15 cellular contexts compared by ENCODE assay signal in the genomic region with DNA sequence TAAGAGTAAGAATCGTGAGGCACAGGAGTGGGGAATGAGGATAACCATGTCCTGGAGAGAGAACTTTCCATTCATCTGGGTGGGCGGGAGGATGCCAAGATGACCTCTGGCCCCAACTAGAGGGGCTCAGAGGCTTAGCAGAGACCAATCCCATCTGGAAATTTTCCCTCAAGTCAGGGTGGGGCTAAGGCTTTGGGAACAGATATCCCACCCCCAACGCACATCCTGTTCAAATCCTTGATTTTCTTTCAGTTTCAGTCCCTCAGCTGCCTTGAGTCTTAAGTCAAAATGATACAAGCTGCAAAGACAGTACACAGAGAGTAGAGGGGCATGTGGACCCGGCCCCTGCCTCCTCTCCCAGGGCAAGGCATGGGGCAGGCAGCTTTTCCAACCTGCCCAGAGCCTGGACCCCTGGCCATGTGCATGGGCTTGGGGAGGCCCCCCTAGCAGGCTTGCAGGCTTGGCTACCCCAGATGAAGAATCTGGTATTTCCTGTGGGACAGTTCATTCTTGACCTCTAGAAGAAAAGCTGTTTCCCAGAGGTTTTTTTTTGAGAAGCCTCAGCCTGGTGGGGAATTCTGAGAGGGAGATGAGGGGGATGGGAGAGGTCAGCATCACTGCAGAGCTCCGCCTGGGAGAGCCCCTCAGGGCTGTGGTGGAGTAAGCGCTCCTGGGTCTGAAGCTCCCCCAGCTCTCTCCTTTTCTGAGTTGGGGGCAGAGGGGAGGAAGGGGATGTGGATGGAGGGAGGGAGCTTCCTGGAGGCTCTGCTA.
DNase-seq lines count a peak whose midpoint lies in the region; ATAC-seq and TF ChIP-seq lines count a peak whose summit lies in the region.
"Had no signal": no experiment of that assay in that cellular context is flagged by ENCODE, and none has a peak within 500 bp of the region (broad histone marks: within the 10 kb centered on the region; RNA-seq: fewer than 3 reads in every experiment).

No MANE protein-coding gene starts in this region.

- no peak overlapping the region for H3K56ac ChIP-seq in IMR-90 (ENCODE audit: extremely low read depth, insufficient read depth, low read length)

- peak overlapping the region; percentile 68 for H2BK5ac ChIP-seq in IMR-90 (ENCODE audit: low read depth, low read length, poor library complexity, severe bottlenecking)

- peaks cover 7% of the 10 kb centered on the region; the same call in 1 of the 2 replicates for H4K20me1 ChIP-seq in IMR-90 (ENCODE audit: insufficient read depth, low read length)

- no peak for TF ChIP-seq RAD21 in IMR-90 (IDR thresholded peaks at IDR 0.05; ENCODE audit: low read length)

- 60% methylated on average over 2 of the region's 6 CpGs; no CpG with 5 or more reads in 1 of the 2 experiments for WGBS in IMR-90 (ENCODE audit: extremely low coverage in 2 of 2, insufficient read length in 1 of 2), 2 experiments

- dilution Hi-C loops in IMR-90 (cut with HindIII; ENCODE audit: low sequenced_read_pairs, unreplicated experiment): no loop called here

- peak overlapping the region; percentile 93 for H2BK120ac ChIP-seq in IMR-90 (ENCODE audit: low read depth, low read length)

- H4K8ac ChIP-seq in IMR-90 (ENCODE audit: low read depth in 2 of 2, low read length in 2 of 2): peak overlapping the region; percentile 67 to 70; a peak in 3 of 4 replicates

- POLR2A ChIA-PET in IMR-90 (lab: Charles Lee; ENCODE audit: unreplicated experiment) (no interaction called here), GM10248 (lab: Yijun Ruan, JAX) (no interaction called here), MCF 10A (lab: Yijun Ruan, JAX) (no interaction called here)

- H2AK5ac ChIP-seq in IMR-90 (ENCODE audit: low read depth, low read length): peak overlapping the region; percentile 79

- H3K27me3 ChIP-seq in IMR-90 (ENCODE audit: control insufficient read depth, insufficient read depth, low read length): no peaks in the 10 kb centered on the region
- H3K27me3 ChIP-seq in muscle layer of colon (ENCODE audit: control insufficient read depth in 1 of 2, insufficient read depth in 2 of 2, low read length in 2 of 2): no peaks in the 10 kb centered on the region
- no peaks in the 10 kb centered on the region for H3K27me3 ChIP-seq in thoracic aorta (replicated peaks; ENCODE audit: insufficient read depth)
- H3K27me3 ChIP-seq: dorsolateral prefrontal cortex had no signal

- ATAC-seq in IMR-90 (ENCODE audit: low read depth) (peak; percentile 6), thoracic aorta (ENCODE audit: insufficient number of reproducible peaks, low FRiP score, low read depth) (no peak), GM21825 (IDR thresholded peaks at IDR 0.05; ENCODE audit: unreplicated experiment) (no peak)
- ATAC-seq: activated CD8-positive, alpha-beta memory T cell treated with anti-CD3 and anti-CD28 coated beads, Interleukin-2, amount 10 ng/mL, durations not matched to agents 7 days and 5 days; CD8-positive, alpha-beta T cell had no signal

- H3K9ac ChIP-seq in IMR-90 (ENCODE audit: low read depth, low read length): no peak overlapping the region; the same call in 1 of the 2 replicates
- peak overlapping the region; percentile 9 for H3K9ac ChIP-seq in muscle layer of colon (ENCODE audit: low read length)

- peak overlapping the region; percentile 27; the same call in 1 of the 2 replicates for H4K5ac ChIP-seq in IMR-90 (ENCODE audit: low read depth, low read length)

- no peak overlapping the region; the same call in 1 of the 2 replicates for H3K4me2 ChIP-seq in IMR-90 (ENCODE audit: low read depth, low read length)

- intact Hi-C loops in IMR-90 (cut with micrococcal nuclease): no loop called here
- intact Hi-C loops in MCF 10A (cut with micrococcal nuclease): no loop called here

- H3K36me3 ChIP-seq in IMR-90 (ENCODE audit: control insufficient read depth, insufficient read depth, low read length) (peaks cover 78% of the 10 kb centered on the region), muscle layer of colon (ENCODE audit: insufficient read depth, low read length) (peaks cover 52% of the 10 kb centered on the region), thoracic aorta (peaks cover 42% of the 10 kb centered on the region)

- H2AFZ ChIP-seq in IMR-90 (replicated peaks; ENCODE audit: low read length, poor library complexity): peak overlapping the region; percentile 26

- H3K27ac Mint-ChIP-seq in endothelial cell (ENCODE audit: unreplicated experiment): peak overlapping the region; percentile 48
- no peak overlapping the region for H3K27ac Mint-ChIP-seq in MCF 10A (ENCODE audit: low read depth, unreplicated experiment)
- H3K27ac Mint-ChIP-seq: activated CD8-positive, alpha-beta memory T cell treated with anti-CD3 and anti-CD28 coated beads, Interleukin-2, amount 10 ng/mL, durations not matched to agents 7 days and 5 days; activated naive CD8-positive, alpha-beta T cell; CD8-positive, alpha-beta T cell had no signal

- CTCF ChIA-PET in IMR-90 (lab: Yijun Ruan, JAX) (interaction anchor here (2.0 kb wide), 1 partner anchor 42 kb away, joined by 5 read pairs; no protein-coding TSS in a partner anchor), GM10248 (lab: Yijun Ruan, JAX) (interaction anchor here (0.9 to 2.1 kb wide), 5 partner anchors 8 to 42 kb away, joined by 3 to 8 read pairs (median 4); no protein-coding TSS in a partner anchor), MCF 10A (lab: Yijun Ruan, JAX) (interaction anchor here (0.6 to 5.1 kb wide), 5 partner anchors 8 to 44 kb away, joined by 3 to 39 read pairs (median 3); no protein-coding TSS in a partner anchor)

- H3K9me1 ChIP-seq in IMR-90 (ENCODE audit: insufficient read depth, low read length): peaks cover 38% of the 10 kb centered on the region

- peak overlapping the region; percentile 80 for H2BK20ac ChIP-seq in IMR-90 (ENCODE audit: low read depth, low read length)

- TF ChIP-seq CTCF in IMR-90 (conservative IDR thresholded peaks at IDR 0.05; ENCODE audit: low read depth, low read length) (no peak), endothelial cell (IDR thresholded peaks at IDR 0.05; ENCODE audit: unreplicated experiment) (no peak), thoracic aorta (IDR thresholded peaks at IDR 0.05) (no peak), GM10248 (IDR thresholded peaks at IDR 0.05; ENCODE audit: control extremely low read depth, extremely low read depth, low read depth, missing control alignments) (no peak), MCF 10A (IDR thresholded peaks at IDR 0.05; ENCODE audit: unreplicated experiment) (no peak)

- H3K14ac ChIP-seq in IMR-90 (replicated peaks; ENCODE audit: low read depth, low read length): peak overlapping the region; percentile 86

- peak overlapping the region; percentile 90; the same call in 1 of the 3 replicates for H2BK15ac ChIP-seq in IMR-90 (ENCODE audit: low read depth, low read length)

- H3K9me3 ChIP-seq in IMR-90 (ENCODE audit: control insufficient read depth, insufficient read depth, low read length): no peaks in the 10 kb centered on the region
- no peaks in the 10 kb centered on the region for H3K9me3 ChIP-seq in muscle layer of colon (ENCODE audit: low read length)
- no peaks in the 10 kb centered on the region for H3K9me3 ChIP-seq in thoracic aorta

- peak overlapping the region; percentile 91 for H2AK9ac ChIP-seq in IMR-90 (replicated peaks; ENCODE audit: low read depth, low read length, poor library complexity)

- H3K27ac ChIP-seq in IMR-90 (ENCODE audit: insufficient read depth, low read length): peak overlapping the region; percentile 55
- peak overlapping the region; percentile 96 for H3K27ac ChIP-seq in muscle layer of colon (ENCODE audit: low read depth, low read length)
- peak overlapping the region; percentile 87 to 94 for H3K27ac ChIP-seq in thoracic aorta
- H3K27ac ChIP-seq: RWPE1 had no signal

- H3K9me3 Mint-ChIP-seq in endothelial cell (ENCODE audit: unreplicated experiment): no peaks in the 10 kb centered on the region
- no peaks in the 10 kb centered on the region for H3K9me3 Mint-ChIP-seq in MCF 10A (ENCODE audit: unreplicated experiment)
- H3K9me3 Mint-ChIP-seq: CD8-positive, alpha-beta T cell had no signal

- in situ Hi-C loops in IMR-90 (cut with MboI; ENCODE audit: low sequenced_read_pairs): no loop called here

- DNase-seq in IMR-90 (peak; percentile 48), endothelial cell (ENCODE audit: low spot score) (no peak), thoracic aorta (ENCODE audit: low spot score) (no peak), NCI-H69 (lab: John Stamatoyannopoulos, UW) (no peak), GM10248 (ENCODE audit: extremely low spot score) (no peak), MCF 10A (ENCODE audit: unreplicated experiment) (no peak)
- DNase-seq: activated CD8-positive, alpha-beta memory T cell treated with anti-CD3 and anti-CD28 coated beads, Interleukin-2, amount 10 ng/mL, durations not matched to agents 7 days and 5 days; CD8-positive, alpha-beta T cell; dorsolateral prefrontal cortex; hippocampal formation; NCI-H446 had no signal

- BruUV-seq in IMR-90 (replicated peaks; lab: Mats Ljungman, UMichigan) (no TSS peak), MCF 10A (replicated peaks; lab: Mats Ljungman, UMichigan) (no TSS peak)

- peaks cover 16% of the 10 kb centered on the region for H3K27me3 Mint-ChIP-seq in endothelial cell (ENCODE audit: unreplicated experiment)
- no peaks in the 10 kb centered on the region for H3K27me3 Mint-ChIP-seq in MCF 10A (ENCODE audit: insufficient read depth, unreplicated experiment)
- H3K27me3 Mint-ChIP-seq: activated naive CD8-positive, alpha-beta T cell had no signal

- peak overlapping the region; percentile 90 for H4K91ac ChIP-seq in IMR-90 (ENCODE audit: insufficient read depth, low read depth, low read length)

- no peak for TF ChIP-seq POLR2A in IMR-90 (IDR thresholded peaks at IDR 0.05; ENCODE audit: low read depth, low read length)

- H3K23ac ChIP-seq in IMR-90 (ENCODE audit: low read depth, low read length): peak overlapping the region; percentile 70

- H3K36me3 Mint-ChIP-seq in endothelial cell (ENCODE audit: low read depth, unreplicated experiment): peaks cover 5% of the 10 kb centered on the region
- H3K36me3 Mint-ChIP-seq in MCF 10A (ENCODE audit: insufficient read depth, unreplicated experiment): no peaks in the 10 kb centered on the region
- H3K36me3 Mint-ChIP-seq: activated CD8-positive, alpha-beta memory T cell treated with anti-CD3 and anti-CD28 coated beads, Interleukin-2, amount 10 ng/mL, durations not matched to agents 7 days and 5 days; activated naive CD8-positive, alpha-beta T cell; CD8-positive, alpha-beta T cell had no signal

- H3K4ac ChIP-seq in IMR-90 (ENCODE audit: low read depth, low read length): peak overlapping the region; percentile 95

- H3K4me3 ChIP-seq in IMR-90 (ENCODE audit: insufficient read depth, low read depth, low read length) (no peak overlapping the region), muscle layer of colon (ENCODE audit: low read depth in 1 of 2, low read length in 2 of 2) (peak overlapping the region in 1 of 2 donors; percentile 39), thoracic aorta (peak overlapping the region; percentile 86)

- H3K4me1 Mint-ChIP-seq in endothelial cell (ENCODE audit: unreplicated experiment) (peaks cover 55% of the 10 kb centered on the region), MCF 10A (ENCODE audit: insufficient read depth, unreplicated experiment) (no peaks in the 10 kb centered on the region)
- H3K4me1 Mint-ChIP-seq: activated CD8-positive, alpha-beta memory T cell treated with anti-CD3 and anti-CD28 coated beads, Interleukin-2, amount 10 ng/mL, durations not matched to agents 7 days and 5 days had no signal

- peaks cover 19 to 89% of the 10 kb centered on the region in 2 experiments for H3K79me1 ChIP-seq in IMR-90 (ENCODE audit: low read depth in 1 of 2, low read length in 2 of 2)

- H3K4me1 ChIP-seq in IMR-90 (ENCODE audit: control insufficient read depth, insufficient read depth, low read length) (peaks cover 47% of the 10 kb centered on the region), muscle layer of colon (ENCODE audit: insufficient read depth, low read length) (peaks cover 58% of the 10 kb centered on the region), thoracic aorta (ENCODE audit: control insufficient read depth in 1 of 2, low read depth in 2 of 2) (peaks cover 41 to 72% of the 10 kb centered on the region in 2 donors)

- H3K18ac ChIP-seq in IMR-90 (ENCODE audit: low read depth, low read length): peak overlapping the region; percentile 24

- H3K4me3 Mint-ChIP-seq in endothelial cell (ENCODE audit: unreplicated experiment) (no peak overlapping the region), MCF 10A (ENCODE audit: unreplicated experiment) (no peak overlapping the region)
- H3K4me3 Mint-ChIP-seq: activated CD8-positive, alpha-beta memory T cell treated with anti-CD3 and anti-CD28 coated beads, Interleukin-2, amount 10 ng/mL, durations not matched to agents 7 days and 5 days; activated naive CD8-positive, alpha-beta T cell; CD8-positive, alpha-beta T cell had no signal
